In genomic region chr14:100649173-100649519, GRCh38 we compare ENCODE assay signal across 21 cellular contexts.
DNase-seq lines count a peak whose midpoint lies in the region; ATAC-seq, FAIRE-seq and TF ChIP-seq lines count a peak whose summit lies in the region.
"Had no signal": no experiment of that assay in that cellular context is flagged by ENCODE, and none has a peak within 500 bp of the region (broad histone marks: within the 10 kb centered on the region; RNA-seq: fewer than 3 reads in every experiment).

No MANE protein-coding gene starts in this region.

- no peaks in the 10 kb centered on the region for H3K9me3 Mint-ChIP-seq in stimulated activated naive CD8-positive, alpha-beta T cell treated with anti-CD3 and anti-CD28 coated beads, Interleukin-15, amount 100 ng/mL, for 72 hours
- H3K9me3 Mint-ChIP-seq: CD8-positive, alpha-beta T cell; dendritic cell treated with granulocyte-macrophage colony-stimulating factor and Interleukin-4, amounts not matched to agents 40 ng/mL and 50 ng/mL, for 4 days had no signal

- peaks cover 24% of the 10 kb centered on the region for H3K4me1 ChIP-seq in A549
- H3K4me1 ChIP-seq: uterus had no signal

- TF ChIP-seq POLR2A in A549 (IDR thresholded peaks at IDR 0.05; ENCODE audit: low read length), result no peak

- H3K4me2 ChIP-seq in A549, result peak overlapping the region; percentile 75
- H3K4me2 ChIP-seq: hepatocyte had no signal

- TF ChIP-seq EP300 in A549 (IDR thresholded peaks at IDR 0.05), result no peak

- TF ChIP-seq RAD21 in A549 (conservative IDR thresholded peaks at IDR 0.05 in 1 of 2, IDR thresholded peaks at IDR 0.05 in 1 of 2), result no peak

- WGBS in A549 (ENCODE audit: missing lambda C conversion rate), result 11% methylated on average over 1 of the region's 1 CpG

- no peak for TF ChIP-seq CTCF in A549 (IDR thresholded peaks at IDR 0.05)
- TF ChIP-seq CTCF in astrocyte of the spinal cord (IDR thresholded peaks at IDR 0.05; ENCODE audit: low read depth, low read length), result no peak

- DNase-seq in A549 (ENCODE audit: low read depth in 1 of 2, low spot score in 1 of 2), result peak in 1 of 2 experiments; percentile 33
- DNase-seq in HS-5 (ENCODE audit: low read depth), result peak; percentile 9
- DNase-seq in astrocyte of the spinal cord (ENCODE audit: low read depth, low spot score), result peak; percentile 57
- DNase-seq in iris pigment epithelial cell (ENCODE audit: low read depth), result peak; percentile 64
- no peak for DNase-seq in NCI-H2196 treated with DMSO at 0.1 percent for 48 hours (lab: John Stamatoyannopoulos, UW; ENCODE audit: unreplicated experiment)
- no peak for DNase-seq in stimulated activated naive CD8-positive, alpha-beta T cell treated with anti-CD3 and anti-CD28 coated beads, Interleukin-15, amount 100 ng/mL, for 72 hours
- DNase-seq: activated naive CD4-positive, alpha-beta T cell treated with Interleukin-2 at 50 U/mL for 16 hours; activated T-cell treated with anti-CD3 and anti-CD28 coated beads for 4 hours; CD8-positive, alpha-beta T cell; Karpas-422; NCI-H2227 treated with DMSO at 0.1 percent for 48 hours; nucleus accumbens; stimulated activated CD4-positive, alpha-beta T cell treated with anti-CD3 and anti-CD28 coated beads, Interleukin-2, amount 100 ng/mL, for 24 hours; uterus had no signal

- H3K27ac ChIP-seq in A549, result peak overlapping the region; percentile 68 to 72
- H3K27ac ChIP-seq: hepatocyte, uterus had no signal

- peaks cover 17% of the 10 kb centered on the region for H3K27me3 Mint-ChIP-seq in stimulated activated naive CD8-positive, alpha-beta T cell treated with anti-CD3 and anti-CD28 coated beads, Interleukin-15, amount 100 ng/mL, for 72 hours

- H3K9me3 ChIP-seq in A549, result no peaks in the 10 kb centered on the region
- H3K9me3 ChIP-seq: uterus had no signal

- peaks cover 28% of the 10 kb centered on the region for H3K4me1 Mint-ChIP-seq in stimulated activated naive CD8-positive, alpha-beta T cell treated with anti-CD3 and anti-CD28 coated beads, Interleukin-15, amount 100 ng/mL, for 72 hours

- H3K4me3 ChIP-seq in A549 (no peak overlapping the region), astrocyte of the spinal cord (ENCODE audit: low read depth, low read length) (no peak overlapping the region)
- H3K4me3 ChIP-seq: hepatocyte, uterus had no signal

- no peak for FAIRE-seq in A549 (lab: Jason Lieb, UNC)
- FAIRE-seq: RCC 7860 had no signal

- H3K27ac Mint-ChIP-seq in stimulated activated naive CD8-positive, alpha-beta T cell treated with anti-CD3 and anti-CD28 coated beads, Interleukin-15, amount 100 ng/mL, for 72 hours, result no peak overlapping the region
- H3K27ac Mint-ChIP-seq: CD8-positive, alpha-beta T cell; dendritic cell treated with granulocyte-macrophage colony-stimulating factor and Interleukin-4, amounts not matched to agents 40 ng/mL and 50 ng/mL, for 4 days had no signal

- POLR2A ChIA-PET in A549 (lab: Yijun Ruan, JAX), result no interaction called here

- ATAC-seq in A549, result peak in 1 of 2 experiments; percentile 26; a peak in 1 of 6 replicates
- no peak for ATAC-seq in HG02973 (IDR thresholded peaks at IDR 0.05; ENCODE audit: unreplicated experiment)
- no peak for ATAC-seq in stimulated activated naive CD8-positive, alpha-beta T cell treated with anti-CD3 and anti-CD28 coated beads, Interleukin-15, amount 100 ng/mL, for 72 hours
- ATAC-seq in GM19463 (IDR thresholded peaks at IDR 0.05; ENCODE audit: unreplicated experiment), result no peak
- ATAC-seq: CD8-positive, alpha-beta T cell; sciatic nerve had no signal

- in situ Hi-C loops in astrocyte of the spinal cord (cut with HindIII; ENCODE audit: low sequenced_read_pairs), result no loop called here

- no peak overlapping the region for H3K4me3 Mint-ChIP-seq in stimulated activated naive CD8-positive, alpha-beta T cell treated with anti-CD3 and anti-CD28 coated beads, Interleukin-15, amount 100 ng/mL, for 72 hours
- H3K4me3 Mint-ChIP-seq: brain; CD8-positive, alpha-beta T cell; dendritic cell treated with granulocyte-macrophage colony-stimulating factor and Interleukin-4, amounts not matched to agents 40 ng/mL and 50 ng/mL, for 4 days had no signal

- CTCF ChIA-PET in A549 (lab: Yijun Ruan, JAX), result interaction anchor here (0.6 to 31.4 kb wide), 8 partner anchors 10 to 264 kb away, joined by 3 to 602 read pairs (median 4); no protein-coding TSS in a partner anchor

TF ChIP-seq in A549, 52 proteins besides CTCF, POLR2A, EP300 and RAD21:
- TF ChIP-seq ZC3H11A (IDR thresholded peaks at IDR 0.05), result no peak
- TF ChIP-seq MAZ (IDR thresholded peaks at IDR 0.05; ENCODE audit: borderline replicate concordance, low read depth, low read length), result no peak
- no peak for TF ChIP-seq CHD2 (IDR thresholded peaks at IDR 0.05; ENCODE audit: low read length, partially characterized antibody)
- TF ChIP-seq CHD4 (IDR thresholded peaks at IDR 0.05; ENCODE audit: borderline replicate concordance), result no peak
- no peak for TF ChIP-seq FOXS1 (CRISPR knock-in tag; IDR thresholded peaks at IDR 0.05)
- TF ChIP-seq TFCP2L1 (CRISPR knock-in tag; IDR thresholded peaks at IDR 0.05), result no peak
- TF ChIP-seq EHMT2 (IDR thresholded peaks at IDR 0.05; ENCODE audit: low read depth), result no peak
- peak; percentile 78; the same call in 1 of the 2 replicates for TF ChIP-seq GATA3 (IDR thresholded peaks at IDR 0.05; ENCODE audit: borderline replicate concordance)
- no peak for TF ChIP-seq JUN (IDR thresholded peaks at IDR 0.05)
- no peak for TF ChIP-seq MYC (IDR thresholded peaks at IDR 0.05; ENCODE audit: borderline replicate concordance, low read length)
- no peak for TF ChIP-seq CBX8 (IDR thresholded peaks at IDR 0.05)
- no peak for TF ChIP-seq NR3C1 (IDR thresholded peaks at IDR 0.05)
- no peak for TF ChIP-seq POLR2AphosphoS2 (conservative IDR thresholded peaks at IDR 0.05; ENCODE audit: low read length)
- TF ChIP-seq HEYL (CRISPR knock-in tag; IDR thresholded peaks at IDR 0.05), result no peak
- TF ChIP-seq RCOR1 (IDR thresholded peaks at IDR 0.05; ENCODE audit: low read depth, low read length), result no peak
- TF ChIP-seq HOXB5 (CRISPR knock-in tag; IDR thresholded peaks at IDR 0.05), result no peak
- no peak for TF ChIP-seq REST (IDR thresholded peaks at IDR 0.05)
- TF ChIP-seq KDM1A (IDR thresholded peaks at IDR 0.05; ENCODE audit: low read depth), result no peak
- TF ChIP-seq NFE2L2 (conservative IDR thresholded peaks at IDR 0.05; ENCODE audit: low read length), result no peak
- 0 out of 2 replicates have a peak, but pooled peaks have one; percentile 45 for TF ChIP-seq FOSL2 (IDR thresholded peaks at IDR 0.05)
- peak; percentile 15; the same call in 1 of the 2 replicates for TF ChIP-seq FOSL2 (CRISPR knock-in tag; IDR thresholded peaks at IDR 0.05)
- TF ChIP-seq MAX (IDR thresholded peaks at IDR 0.05), result no peak
- peak; percentile 63; the same call in 1 of the 2 replicates for TF ChIP-seq JUNB (IDR thresholded peaks at IDR 0.05)
- no peak for TF ChIP-seq HOXA7 (CRISPR knock-in tag; IDR thresholded peaks at IDR 0.05)
- TF ChIP-seq SMC3 (IDR thresholded peaks at IDR 0.05), result no peak

Comparison
In these comparisons a context has a peak if more than half of its experiments do, and no peak if none do; other contexts are left out.
1. DNase-seq: peak in HS-5 (single experiment), astrocyte of the spinal cord (single experiment) and iris pigment epithelial cell (single experiment); none in NCI-H2196 treated with DMSO at 0.1 percent for 48 hours (single experiment) and stimulated activated naive CD8-positive, alpha-beta T cell treated with anti-CD3 and anti-CD28 coated beads, Interleukin-15, amount 100 ng/mL, for 72 hours (0 of 2).